In genomic region chr1:20684050-20684620, GRCh38 we compare ENCODE assay signal across 1 cellular context.
TF ChIP-seq lines count a peak whose summit lies in the region.

No MANE protein-coding gene starts in this region.

TF ChIP-seq in WTC11, 78 proteins besides CTCF, POLR2A, EP300 and RAD21 (continued from another document):
- TF ChIP-seq PRDM15 (CRISPR knock-in tag; IDR thresholded peaks at IDR 0.05) (no peak), ZBTB21 (CRISPR knock-in tag; IDR thresholded peaks at IDR 0.05; ENCODE audit: borderline replicate concordance) (no peak)
- TF ChIP-seq, protein P1, sequence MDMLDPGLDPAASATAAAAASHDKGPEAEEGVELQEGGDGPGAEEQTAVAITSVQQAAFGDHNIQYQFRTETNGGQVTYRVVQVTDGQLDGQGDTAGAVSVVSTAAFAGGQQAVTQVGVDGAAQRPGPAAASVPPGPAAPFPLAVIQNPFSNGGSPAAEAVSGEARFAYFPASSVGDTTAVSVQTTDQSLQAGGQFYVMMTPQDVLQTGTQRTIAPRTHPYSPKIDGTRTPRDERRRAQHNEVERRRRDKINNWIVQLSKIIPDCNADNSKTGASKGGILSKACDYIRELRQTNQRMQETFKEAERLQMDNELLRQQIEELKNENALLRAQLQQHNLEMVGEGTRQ (CRISPR knock-in tag; IDR thresholded peaks at IDR 0.05): no peak
